Comparison of ENCODE assay signal across 19 cellular contexts in genomic region chr6:3663081-3663480, GRCh38.
DNase-seq lines count a peak whose midpoint lies in the region; ATAC-seq lines count a peak whose summit lies in the region.
"Had no signal": no experiment of that assay in that cellular context is flagged by ENCODE, and none has a peak within 500 bp of the region (broad histone marks: within the 10 kb centered on the region; RNA-seq: fewer than 3 reads in every experiment).

No MANE protein-coding gene starts in this region.

- no peak overlapping the region for H3K27ac Mint-ChIP-seq in activated naive CD4-positive, alpha-beta T cell treated with anti-CD3 and anti-CD28 coated beads, Interleukin-2, amount 50 U/mL, for 72 hours
- H3K27ac Mint-ChIP-seq: B cell; CD8-positive, alpha-beta T cell; HFFc6; IgD-negative memory B cell had no signal

- no peak for ATAC-seq in GM21390 (IDR thresholded peaks at IDR 0.05; ENCODE audit: unreplicated experiment)
- ATAC-seq in activated naive CD4-positive, alpha-beta T cell treated with anti-CD3 and anti-CD28 coated beads, Interleukin-2, amount 50 U/mL, for 72 hours, result no peak
- ATAC-seq: CD8-positive, alpha-beta T cell; HCT116; HepG2 had no signal

- H3K36me3 Mint-ChIP-seq in activated naive CD4-positive, alpha-beta T cell treated with anti-CD3 and anti-CD28 coated beads, Interleukin-2, amount 50 U/mL, for 72 hours, result no peaks in the 10 kb centered on the region
- H3K36me3 Mint-ChIP-seq: CD8-positive, alpha-beta T cell had no signal

- H3K9me3 Mint-ChIP-seq in activated naive CD4-positive, alpha-beta T cell treated with anti-CD3 and anti-CD28 coated beads, Interleukin-2, amount 50 U/mL, for 72 hours, result peaks cover 3 to 5% of the 10 kb centered on the region in 2 donors

- DNase-seq in D341Med (ENCODE audit: low spot score) (peak; percentile 14), NCI-H1694 (lab: John Stamatoyannopoulos, UW) (peak; percentile 4), cerebellar cortex (ENCODE audit: low spot score) (peak; percentile 30), left kidney (ENCODE audit: low read depth, low spot score) (peak; percentile 67), HUDEP-2 (lab: John Stamatoyannopoulos, UW; ENCODE audit: unreplicated experiment in 76 of 76) (no peak), DMS114 treated with DMSO at 0.1 percent for 48 hours (lab: John Stamatoyannopoulos, UW; ENCODE audit: unreplicated experiment) (no peak)
- DNase-seq in activated naive CD4-positive, alpha-beta T cell treated with anti-CD3 and anti-CD28 coated beads, Interleukin-2, amount 50 U/mL, for 72 hours (ENCODE audit: low spot score in 2 of 2), result no peak
- DNase-seq: CD8-positive, alpha-beta T cell; DMS153; DMS79; GF-D8; GOT3; H7; HFFc6 had no signal

Comparison
In these comparisons a context has a peak if more than half of its experiments do, and no peak if none do; other contexts are left out.
1. DNase-seq: peak in D341Med (single experiment), NCI-H1694 (single experiment), cerebellar cortex (single experiment) and left kidney (single experiment); none in HUDEP-2 (0 of 76), activated naive CD4-positive, alpha-beta T cell treated with anti-CD3 and anti-CD28 coated beads, Interleukin-2, amount 50 U/mL, for 72 hours (0 of 2) and DMS114 treated with DMSO at 0.1 percent for 48 hours (single experiment).